In genomic region chr9:89440046-89440445, GRCh38 we compare ENCODE assay signal across 1 cellular context.
TF ChIP-seq lines count a peak whose summit lies in the region.

No MANE protein-coding gene starts in this region.

TF ChIP-seq in HepG2, 621 proteins besides CTCF, POLR2A, EP300 and RAD21:
- TF ChIP-seq ZNF772 (CRISPR knock-in tag; IDR thresholded peaks at IDR 0.05) (no peak), ZBTB49 (CRISPR knock-in tag; IDR thresholded peaks at IDR 0.05; ENCODE audit: borderline replicate concordance) (no peak), FUBP1 (CRISPR knock-in tag; IDR thresholded peaks at IDR 0.05; ENCODE audit: borderline replicate concordance) (no peak)
